1 cellular context compared by ENCODE assay signal in the genomic region with DNA sequence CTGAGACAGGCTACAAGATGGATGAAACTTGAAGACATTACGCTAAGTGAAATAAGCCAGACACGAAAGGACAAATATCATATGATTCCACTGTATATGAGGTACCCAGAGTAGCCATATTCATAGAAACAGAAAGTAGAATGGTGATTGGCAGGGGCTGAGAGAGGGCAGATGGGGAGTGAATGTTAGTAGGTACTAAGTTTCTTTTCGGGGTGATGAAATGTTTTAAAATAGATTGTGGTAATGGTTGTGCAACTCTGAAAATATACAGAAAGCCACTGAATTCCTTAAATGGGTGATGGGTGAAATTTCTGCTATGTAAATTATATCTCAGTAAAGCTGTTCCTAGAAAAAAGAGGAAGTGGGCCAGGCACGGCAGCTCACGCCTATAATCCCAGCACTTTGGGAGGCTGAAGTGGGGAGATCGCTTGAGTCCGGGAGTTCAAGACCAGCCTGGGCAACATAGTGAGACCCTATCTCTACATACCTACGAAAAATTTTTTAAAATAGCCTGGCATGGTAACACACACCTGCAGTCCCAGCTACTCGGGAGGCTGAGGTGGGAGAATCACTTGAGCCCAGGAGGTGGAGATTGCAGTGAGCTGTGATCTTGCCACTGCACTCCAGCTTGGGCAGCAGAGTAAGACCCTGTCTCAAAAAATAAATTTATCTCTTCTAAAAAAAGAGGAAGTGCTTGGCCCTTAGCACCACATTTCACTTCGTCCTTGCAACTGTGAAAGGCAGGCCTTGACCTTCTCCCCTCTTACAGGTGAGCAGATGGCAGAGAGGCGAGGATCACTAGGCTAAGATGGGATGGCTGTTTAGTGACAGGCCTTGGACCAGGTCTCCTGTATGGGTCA.
TF ChIP-seq lines count a peak whose summit lies in the region.

No MANE protein-coding gene starts in this region.

TF ChIP-seq in K562, 482 proteins besides CTCF, POLR2A, EP300 and RAD21 (continued from another document and continues in another):
- TF ChIP-seq RREB1 (CRISPR knock-in tag; IDR thresholded peaks at IDR 0.05) (no peak), BCOR (IDR thresholded peaks at IDR 0.05) (peak; percentile 57; the same call in 1 of the 2 replicates), ZNF589 (CRISPR knock-in tag; IDR thresholded peaks at IDR 0.05; ENCODE audit: low read depth) (0 out of 2 replicates have a peak, but pooled peaks have one; percentile 57), ZNF121 (CRISPR knock-in tag; conservative IDR thresholded peaks at IDR 0.05) (peak; percentile 86), FOXM1 (IDR thresholded peaks at IDR 0.05; ENCODE audit: low read depth) (no peak), FOXM1 (CRISPR knock-in tag; IDR thresholded peaks at IDR 0.05; ENCODE audit: low read depth) (no peak), TAF9B (IDR thresholded peaks at IDR 0.05; ENCODE audit: partially characterized antibody) (no peak), ZNF277 (CRISPR knock-in tag; IDR thresholded peaks at IDR 0.05; ENCODE audit: borderline replicate concordance) (no peak), SIRT6 (IDR thresholded peaks at IDR 0.05; ENCODE audit: low read depth, low read length) (no peak), KDM4B (IDR thresholded peaks at IDR 0.05; ENCODE audit: borderline replicate concordance in 2 of 2, low read depth in 1 of 2) (no peak), FOS (IDR thresholded peaks at IDR 0.05; ENCODE audit: extremely low read depth, insufficient read length) (no peak), ZNF57 (CRISPR knock-in tag; IDR thresholded peaks at IDR 0.05) (no peak), ADNP (tag; IDR thresholded peaks at IDR 0.05) (peak; percentile 94), ZNF232 (CRISPR knock-in tag; IDR thresholded peaks at IDR 0.05) (no peak), NELFE (IDR thresholded peaks at IDR 0.05; ENCODE audit: insufficient read depth, insufficient read length) (no peak), ATF3 (IDR thresholded peaks at IDR 0.05) (peak; percentile 76), ATF3 (CRISPR knock-in tag; conservative IDR thresholded peaks at IDR 0.05) (no peak), SMARCA4 (IDR thresholded peaks at IDR 0.05) (peak; percentile 40; the same call in 1 of the 2 replicates), ILF3 (IDR thresholded peaks at IDR 0.05; ENCODE audit: borderline replicate concordance) (no peak), ZKSCAN8 (CRISPR knock-in tag; IDR thresholded peaks at IDR 0.05) (no peak), HDAC8 (tag; IDR thresholded peaks at IDR 0.05) (no peak; the same call in 1 of the 2 replicates), LARP7 (IDR thresholded peaks at IDR 0.05) (no peak), ZC3H11A (IDR thresholded peaks at IDR 0.05; ENCODE audit: low read depth, low read length) (no peak), SREBF1 (IDR thresholded peaks at IDR 0.05; ENCODE audit: borderline replicate concordance, low read depth, low read length) (no peak), CREB1 (IDR thresholded peaks at IDR 0.05) (no peak), CREB1 (CRISPR knock-in tag; IDR thresholded peaks at IDR 0.05) (no peak), ZBTB1 (CRISPR knock-in tag; IDR thresholded peaks at IDR 0.05; ENCODE audit: borderline replicate concordance, low read depth) (no peak), BACH1 (tag; IDR thresholded peaks at IDR 0.05) (peak; percentile 35; the same call in 1 of the 2 replicates), E2F8 (IDR thresholded peaks at IDR 0.05; ENCODE audit: low read depth, partially characterized antibody) (no peak), TAF7 (tag; IDR thresholded peaks at IDR 0.05) (no peak), ZNF785 (CRISPR knock-in tag; IDR thresholded peaks at IDR 0.05) (no peak), MYBL2 (IDR thresholded peaks at IDR 0.05; ENCODE audit: low read depth) (no peak), MYBL2 (CRISPR knock-in tag; IDR thresholded peaks at IDR 0.05; ENCODE audit: borderline replicate concordance) (no peak), ZNF3 (CRISPR knock-in tag; IDR thresholded peaks at IDR 0.05) (no peak), FOXJ3 (CRISPR knock-in tag; IDR thresholded peaks at IDR 0.05) (no peak), CEBPB (tag; IDR thresholded peaks at IDR 0.05) (peak; percentile 97), MECOM (CRISPR knock-in tag; IDR thresholded peaks at IDR 0.05) (no peak), STAT5A (IDR thresholded peaks at IDR 0.05; ENCODE audit: borderline replicate concordance, low read length) (no peak)
- TF ChIP-seq, protein P1, sequence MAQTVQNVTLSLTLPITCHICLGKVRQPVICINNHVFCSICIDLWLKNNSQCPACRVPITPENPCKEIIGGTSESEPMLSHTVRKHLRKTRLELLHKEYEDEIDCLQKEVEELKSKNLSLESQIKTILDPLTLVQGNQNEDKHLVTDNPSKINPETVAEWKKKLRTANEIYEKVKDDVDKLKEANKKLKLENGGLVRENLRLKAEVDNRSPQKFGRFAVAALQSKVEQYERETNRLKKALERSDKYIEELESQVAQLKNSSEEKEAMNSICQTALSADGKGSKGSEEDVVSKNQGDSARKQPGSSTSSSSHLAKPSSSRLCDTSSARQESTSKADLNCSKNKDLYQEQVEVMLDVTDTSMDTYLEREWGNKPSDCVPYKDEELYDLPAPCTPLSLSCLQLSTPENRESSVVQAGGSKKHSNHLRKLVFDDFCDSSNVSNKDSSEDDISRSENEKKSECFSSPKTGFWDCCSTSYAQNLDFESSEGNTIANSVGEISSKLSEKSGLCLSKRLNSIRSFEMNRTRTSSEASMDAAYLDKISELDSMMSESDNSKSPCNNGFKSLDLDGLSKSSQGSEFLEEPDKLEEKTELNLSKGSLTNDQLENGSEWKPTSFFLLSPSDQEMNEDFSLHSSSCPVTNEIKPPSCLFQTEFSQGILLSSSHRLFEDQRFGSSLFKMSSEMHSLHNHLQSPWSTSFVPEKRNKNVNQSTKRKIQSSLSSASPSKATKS (CRISPR knock-in tag; IDR thresholded peaks at IDR 0.05) = no peak
- TF ChIP-seq, protein P2, sequence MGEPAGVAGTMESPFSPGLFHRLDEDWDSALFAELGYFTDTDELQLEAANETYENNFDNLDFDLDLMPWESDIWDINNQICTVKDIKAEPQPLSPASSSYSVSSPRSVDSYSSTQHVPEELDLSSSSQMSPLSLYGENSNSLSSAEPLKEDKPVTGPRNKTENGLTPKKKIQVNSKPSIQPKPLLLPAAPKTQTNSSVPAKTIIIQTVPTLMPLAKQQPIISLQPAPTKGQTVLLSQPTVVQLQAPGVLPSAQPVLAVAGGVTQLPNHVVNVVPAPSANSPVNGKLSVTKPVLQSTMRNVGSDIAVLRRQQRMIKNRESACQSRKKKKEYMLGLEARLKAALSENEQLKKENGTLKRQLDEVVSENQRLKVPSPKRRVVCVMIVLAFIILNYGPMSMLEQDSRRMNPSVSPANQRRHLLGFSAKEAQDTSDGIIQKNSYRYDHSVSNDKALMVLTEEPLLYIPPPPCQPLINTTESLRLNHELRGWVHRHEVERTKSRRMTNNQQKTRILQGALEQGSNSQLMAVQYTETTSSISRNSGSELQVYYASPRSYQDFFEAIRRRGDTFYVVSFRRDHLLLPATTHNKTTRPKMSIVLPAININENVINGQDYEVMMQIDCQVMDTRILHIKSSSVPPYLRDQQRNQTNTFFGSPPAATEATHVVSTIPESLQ (CRISPR knock-in tag; IDR thresholded peaks at IDR 0.05) = no peak
- TF ChIP-seq, protein P3, sequence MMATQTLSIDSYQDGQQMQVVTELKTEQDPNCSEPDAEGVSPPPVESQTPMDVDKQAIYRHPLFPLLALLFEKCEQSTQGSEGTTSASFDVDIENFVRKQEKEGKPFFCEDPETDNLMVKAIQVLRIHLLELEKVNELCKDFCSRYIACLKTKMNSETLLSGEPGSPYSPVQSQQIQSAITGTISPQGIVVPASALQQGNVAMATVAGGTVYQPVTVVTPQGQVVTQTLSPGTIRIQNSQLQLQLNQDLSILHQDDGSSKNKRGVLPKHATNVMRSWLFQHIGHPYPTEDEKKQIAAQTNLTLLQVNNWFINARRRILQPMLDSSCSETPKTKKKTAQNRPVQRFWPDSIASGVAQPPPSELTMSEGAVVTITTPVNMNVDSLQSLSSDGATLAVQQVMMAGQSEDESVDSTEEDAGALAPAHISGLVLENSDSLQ (IDR thresholded peaks at IDR 0.05) = peak; percentile 94
